ENCODE assay signal across 17 cellular contexts in genomic region chr9:133118179-133118520, GRCh38. TPM values are rescaled to one million over a fixed set of nuclear protein-coding genes. Genes with fewer than 3 reads are reported as not detected.
DNase-seq lines count a peak whose midpoint lies in the region; ATAC-seq, FAIRE-seq and TF ChIP-seq lines count a peak whose summit lies in the region.
"Had no signal": no experiment of that assay in that cellular context is flagged by ENCODE, and none has a peak within 500 bp of the region (broad histone marks: within the 10 kb centered on the region; RNA-seq: fewer than 3 reads in every experiment).

No MANE protein-coding gene starts in this region.

- TF ChIP-seq CTCF in body of pancreas (IDR thresholded peaks at IDR 0.05) (no peak), kidney (IDR thresholded peaks at IDR 0.05; ENCODE audit: borderline replicate concordance, extremely low read depth, insufficient read depth) (no peak)

- ATAC-seq in body of pancreas: no peak
- no peak for ATAC-seq in memory B cell (ENCODE audit: low read depth)
- ATAC-seq: GM12878, left colon had no signal

- intact Hi-C loops in body of pancreas (cut with DNase I): no loop called here
- intact Hi-C loops in kidney (cut with DNase I): no loop called here

- H3K27ac Mint-ChIP-seq in memory B cell: peak overlapping the region; percentile 64

- 73 to 86% methylated on average over 3 of the region's 3 CpGs for WGBS in body of pancreas, 2 donors

- H3K4me1 Mint-ChIP-seq in memory B cell: peaks cover 39% of the 10 kb centered on the region

- TF ChIP-seq POLR2A in body of pancreas (IDR thresholded peaks at IDR 0.05): no peak

- no peak overlapping the region for H3K4me2 ChIP-seq in Karpas-422 (ENCODE audit: low read depth, low read length, poor library complexity, severe bottlenecking)

- no peaks in the 10 kb centered on the region for H3K27me3 ChIP-seq in Karpas-422 (ENCODE audit: low read length)
- no peaks in the 10 kb centered on the region for H3K27me3 ChIP-seq in body of pancreas
- H3K27me3 ChIP-seq: uterus had no signal

- H3K36me3 Mint-ChIP-seq in memory B cell: no peaks in the 10 kb centered on the region
- H3K36me3 Mint-ChIP-seq: naive B cell had no signal

- no peaks in the 10 kb centered on the region for H3K9me3 Mint-ChIP-seq in memory B cell
- H3K9me3 Mint-ChIP-seq: activated naive CD8-positive, alpha-beta T cell treated with anti-CD3 and anti-CD28 coated beads for 36 hours; H9; naive B cell had no signal

- peaks cover 77% of the 10 kb centered on the region for H3K79me2 ChIP-seq in Karpas-422 (ENCODE audit: low read length)

- no peak overlapping the region for H2AFZ ChIP-seq in Karpas-422 (ENCODE audit: low read length)

- peaks cover 95% of the 10 kb centered on the region for H3K4me1 ChIP-seq in Karpas-422 (ENCODE audit: low read length)
- peaks cover 75% of the 10 kb centered on the region for H3K4me1 ChIP-seq in body of pancreas
- peaks cover 26 to 54% of the 10 kb centered on the region in 2 donors for H3K4me1 ChIP-seq in kidney (ENCODE audit: control insufficient read depth in 1 of 2, insufficient read depth in 1 of 2, low read depth in 1 of 2, low read length in 2 of 2)

- H3K9ac ChIP-seq in Karpas-422 (ENCODE audit: low read length) (0 out of 2 replicates have a peak overlapping the region, but pooled peaks have one; percentile 13), kidney (ENCODE audit: low read length in 2 of 2) (no peak overlapping the region)

- no peaks in the 10 kb centered on the region for H3K9me2 ChIP-seq in Karpas-422 (replicated peaks; ENCODE audit: insufficient read depth, low read length)

- no peaks in the 10 kb centered on the region for H3K27me3 Mint-ChIP-seq in memory B cell
- H3K27me3 Mint-ChIP-seq: activated naive CD8-positive, alpha-beta T cell treated with anti-CD3 and anti-CD28 coated beads for 36 hours; naive B cell had no signal

- no peak for DNase-seq in Karpas-422
- DNase-seq in body of pancreas: no peak
- DNase-seq in memory B cell (ENCODE audit: low spot score in 2 of 2): no peak
- peak in 2 of 49 donors; percentile 41 to 58 for DNase-seq in substantia nigra (lab: John Stamatoyannopoulos, UW)
- no peak for DNase-seq in DMS79 (lab: John Stamatoyannopoulos, UW)
- DNase-seq in putamen (ENCODE audit: low spot score): no peak
- DNase-seq in kidney: no peak
- DNase-seq: activated CD4-positive, CD25-positive, alpha-beta regulatory T cell; activated naive CD8-positive, alpha-beta T cell treated with anti-CD3 and anti-CD28 coated beads for 36 hours; H9; MM.1S; naive B cell; NCI-H2081 treated with DMSO at 0.1 percent for 48 hours; stimulated activated CD8-positive, alpha-beta memory T cell treated with anti-CD3 and anti-CD28 coated beads, Interleukin-4, amount 100 ng/mL, for 48 hours; uterus had no signal

- H3K27ac ChIP-seq in Karpas-422 (ENCODE audit: low read length): no peak overlapping the region
- H3K27ac ChIP-seq in body of pancreas: peak overlapping the region in 3 of 4 donors; percentile 33 to 90 (median 65)
- peak overlapping the region; percentile 99 for H3K27ac ChIP-seq in substantia nigra (ENCODE audit: low read depth, low read length, poor library complexity, severe bottlenecking)
- H3K27ac ChIP-seq in kidney (ENCODE audit: low read depth in 2 of 2, low read length in 2 of 2): peak overlapping the region in 1 of 2 donors; percentile 65

- H4K20me1 ChIP-seq in Karpas-422 (ENCODE audit: insufficient read depth, low read depth, low read length): peaks cover 86% of the 10 kb centered on the region

- no peak overlapping the region for H3K4me3 Mint-ChIP-seq in memory B cell
- H3K4me3 Mint-ChIP-seq: H9 had no signal

- no peak overlapping the region for H3K4me3 ChIP-seq in Karpas-422 (ENCODE audit: low read length)
- no peak overlapping the region for H3K4me3 ChIP-seq in body of pancreas
- no peak overlapping the region for H3K4me3 ChIP-seq in kidney (ENCODE audit: low read length in 2 of 2)
- H3K4me3 ChIP-seq: GM12878, uterus had no signal

- H3K9me3 ChIP-seq in Karpas-422 (ENCODE audit: low read length) (no peaks in the 10 kb centered on the region), body of pancreas (no peaks in the 10 kb centered on the region), kidney (ENCODE audit: control insufficient read depth in 1 of 2, low read length in 2 of 2) (no peaks in the 10 kb centered on the region)
- H3K9me3 ChIP-seq: uterus had no signal

- no peaks in the 10 kb centered on the region for H3K36me3 ChIP-seq in Karpas-422 (ENCODE audit: insufficient read depth, low read length)
- H3K36me3 ChIP-seq in body of pancreas (replicated peaks in 1 of 2; ENCODE audit: insufficient read depth in 1 of 2, low read depth in 2 of 2): no peaks in the 10 kb centered on the region
- no peaks in the 10 kb centered on the region for H3K36me3 ChIP-seq in kidney (ENCODE audit: control insufficient read depth in 1 of 2, insufficient read depth in 2 of 2, low read length in 2 of 2)
- H3K36me3 ChIP-seq: uterus had no signal

- no peak for FAIRE-seq in kidney (lab: Jason Lieb, UNC)
- FAIRE-seq: GM12878 had no signal

RNA-seq across cellular contexts. Expression of gene RALGDS, which starts 2.9 kb away (rescaled TPM):
- 69.2 and 99.2 TPM in 2 replicates for total RNA-seq in Karpas-422 (2014; rRNA removed; shearing (Covaris generic); ENCODE audit: low replicate concordance)
- total RNA-seq in body of pancreas (10 to 100 TPM; 27.8 to 64.6 TPM), kidney (43.3 TPM)
- 13.0 TPM for polyA plus RNA-seq in kidney (ENCODE audit: insufficient read depth, low read depth, low replicate concordance)

RNA-seq across cellular contexts. Expression of gene GBGT1, which starts 45.6 kb away (rescaled TPM):
- 5.2 TPM in 2 replicates for total RNA-seq in Karpas-422 (2014; rRNA removed; shearing (Covaris generic); ENCODE audit: low replicate concordance)
- total RNA-seq in body of pancreas (1 to 10 TPM; 5.4 to 9.2 TPM), kidney (21.6 TPM)
- 7.9 TPM for polyA plus RNA-seq in kidney (ENCODE audit: insufficient read depth, low read depth, low replicate concordance)

RNA-seq across cellular contexts. Expression of gene CEL, which starts 56.4 kb away (rescaled TPM):
- total RNA-seq in Karpas-422 (2014; rRNA removed; shearing (Covaris generic); ENCODE audit: low replicate concordance): 0.19 and 1.9 TPM in 2 replicates
- total RNA-seq in body of pancreas: 1,000 to 10,000 TPM; 8,438 to 9,209 TPM
- 1.0 TPM for total RNA-seq in kidney
- polyA plus RNA-seq in kidney (ENCODE audit: insufficient read depth, low read depth, low replicate concordance): 16.7 TPM

Comparison
In these comparisons a context has a peak if more than half of its experiments do, and no peak if none do; other contexts are left out.
1. RNA of gene CEL, which starts 56.4 kb away (total RNA-seq): 8,438 to 9,209 TPM in body of pancreas; 1.0 TPM in kidney (single experiment) and 0.19 to 1.9 TPM in Karpas-422; every median in the first group is over 1,000 times any median in the second.